In genomic region chr6:166939276-166939816, GRCh38 we compare ENCODE assay signal across 1 cellular context.
TF ChIP-seq lines count a peak whose summit lies in the region.

No MANE protein-coding gene starts in this region.

TF ChIP-seq in K562, 482 proteins besides CTCF, POLR2A, EP300 and RAD21:
- TF ChIP-seq RBFOX2 (IDR thresholded peaks at IDR 0.05; ENCODE audit: low read depth, low read length) (no peak), POLR2AphosphoS2 (IDR thresholded peaks at IDR 0.05; ENCODE audit: low read length) (no peak), PPARD (CRISPR knock-in tag; IDR thresholded peaks at IDR 0.05) (no peak), XRCC3 (IDR thresholded peaks at IDR 0.05) (no peak), HNRNPLL (IDR thresholded peaks at IDR 0.05; ENCODE audit: low read depth, low read length, poor library complexity, severe bottlenecking) (no peak), ILK (tag; IDR thresholded peaks at IDR 0.05; ENCODE audit: borderline replicate concordance, low read depth) (no peak), ZBTB49 (CRISPR knock-in tag; IDR thresholded peaks at IDR 0.05; ENCODE audit: borderline replicate concordance) (no peak), TCF7 (IDR thresholded peaks at IDR 0.05; ENCODE audit: borderline replicate concordance) (no peak), L3MBTL2 (IDR thresholded peaks at IDR 0.05) (no peak), ZFP1 (CRISPR knock-in tag; IDR thresholded peaks at IDR 0.05) (no peak), IRF1 (CRISPR knock-in tag; IDR thresholded peaks at IDR 0.05; ENCODE audit: borderline replicate concordance) (no peak), ZNF507 (tag; conservative IDR thresholded peaks at IDR 0.05) (no peak), HMG20B (CRISPR knock-in tag; IDR thresholded peaks at IDR 0.05) (no peak), MAFG (tag; conservative IDR thresholded peaks at IDR 0.05) (0 out of 2 replicates have a peak, but pooled peaks have one; percentile 13), C11orf30 (IDR thresholded peaks at IDR 0.05; ENCODE audit: low read depth) (peak; percentile 39; the same call in 1 of the 2 replicates), EGR1 (conservative IDR thresholded peaks at IDR 0.05) (no peak), ZNF511 (CRISPR knock-in tag; IDR thresholded peaks at IDR 0.05) (no peak), E2F5 (CRISPR knock-in tag; IDR thresholded peaks at IDR 0.05) (no peak), ZNF316 (IDR thresholded peaks at IDR 0.05) (peak; percentile 49; the same call in 1 of the 2 replicates), MITF (IDR thresholded peaks at IDR 0.05) (no peak), ZNF778 (CRISPR knock-in tag; IDR thresholded peaks at IDR 0.05) (no peak), SNAPC5 (CRISPR knock-in tag; IDR thresholded peaks at IDR 0.05) (no peak), SREBF2 (CRISPR knock-in tag; IDR thresholded peaks at IDR 0.05) (no peak), FOS (IDR thresholded peaks at IDR 0.05; ENCODE audit: extremely low read depth, insufficient read length) (no peak)
